21 cellular contexts compared by ENCODE assay signal in genomic region chr12:23139026-23139425, GRCh38.
"Had no signal": no experiment of that assay in that cellular context is flagged by ENCODE, and none has a peak within 500 bp of the region (broad histone marks: within the 10 kb centered on the region; RNA-seq: fewer than 3 reads in every experiment).

No MANE protein-coding gene starts in this region.

- H3K36me3 ChIP-seq: gastrocnemius medialis, prostate gland, sigmoid colon, tibial nerve had no signal

- FAIRE-seq: kidney had no signal

- ATAC-seq: effector memory CD8-positive, alpha-beta T cell; gastrocnemius medialis; left colon; left ventricle myocardium superior; naive thymus-derived CD4-positive, alpha-beta T cell; stimulated activated naive B cell treated with anti-CD40 and anti-IgM and Interleukin-4, amounts not matched to agents 10 μg/mL and 1 μg/mL and 100 μg/mL, for 72 hours; stimulated activated naive CD8-positive, alpha-beta T cell treated with anti-CD3 and anti-CD28 coated beads, Interleukin-15, amount 100 ng/mL, for 72 hours had no signal

- H3K4me1 ChIP-seq: gastrocnemius medialis, parathyroid adenoma, prostate gland, sigmoid colon, testis, tibial nerve had no signal

- DNase-seq: central memory CD4-positive, alpha-beta T cell; effector memory CD8-positive, alpha-beta T cell; erythroblast; gastrocnemius medialis; immature natural killer cell; kidney; left colon; left ventricle myocardium superior; naive thymus-derived CD4-positive, alpha-beta T cell; nephron progenitor cell; sigmoid colon; stimulated activated CD4-positive, alpha-beta T cell treated with anti-CD3 and anti-CD28 coated beads, Interleukin-2, amount 100 ng/mL, for 24 hours; stimulated activated CD4-positive, alpha-beta T cell treated with anti-CD3 and anti-CD28 coated beads, Interleukin-4, amount 100 ng/mL, for 4 hours; stimulated activated naive B cell treated with anti-CD40 and anti-IgM and Interleukin-4, amounts not matched to agents 10 μg/mL and 1 μg/mL and 100 μg/mL, for 72 hours; stimulated activated naive CD8-positive, alpha-beta T cell treated with anti-CD3 and anti-CD28 coated beads, Interleukin-15, amount 100 ng/mL, for 72 hours; testis had no signal

- H3K9me3 ChIP-seq: gastrocnemius medialis, prostate gland, sigmoid colon, testis, tibial nerve had no signal

- H3K27ac ChIP-seq: gastrocnemius medialis, parathyroid adenoma, prostate gland, sigmoid colon, skin epidermis, testis, tibial nerve had no signal

- H3K4me3 ChIP-seq: gastrocnemius medialis, lung, prostate gland, sigmoid colon, skin epidermis, testis, tibial nerve had no signal

- H3K27me3 ChIP-seq: gastrocnemius medialis, sigmoid colon, testis, tibial nerve had no signal
